ENCODE assay signal across 12 cellular contexts in the genomic region with DNA sequence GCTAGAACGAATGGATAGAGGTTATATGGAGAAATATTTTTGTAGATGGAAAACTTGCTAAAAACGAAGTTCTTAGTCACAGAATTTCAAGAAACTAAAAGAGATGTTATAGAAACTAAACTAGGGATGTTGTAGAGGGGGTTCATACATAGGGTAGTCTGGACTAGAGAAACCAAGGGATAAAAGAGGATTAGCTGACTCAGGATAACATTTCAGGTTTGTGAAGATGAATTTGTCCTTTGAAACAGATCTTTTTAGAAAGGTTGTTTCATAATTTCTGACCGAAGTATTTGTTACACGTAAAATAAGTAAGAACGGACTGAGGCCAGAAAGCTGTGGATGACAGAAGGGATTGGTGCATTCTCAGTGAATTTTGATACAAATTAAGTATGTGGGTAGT. TPM values are rescaled to one million over a fixed set of nuclear protein-coding genes. Genes with fewer than 3 reads are reported as not detected.
DNase-seq lines count a peak whose midpoint lies in the region; ATAC-seq and TF ChIP-seq lines count a peak whose summit lies in the region.
"Had no signal": no experiment of that assay in that cellular context is flagged by ENCODE, and none has a peak within 500 bp of the region (broad histone marks: within the 10 kb centered on the region; RNA-seq: fewer than 3 reads in every experiment).

No MANE protein-coding gene starts in this region.

- no peaks in the 10 kb centered on the region for H3K9me3 Mint-ChIP-seq in activated T-cell treated with anti-CD3 and anti-CD28 coated beads, Interleukin-2, amount 50 U/mL, for 24 hours
- no peaks in the 10 kb centered on the region for H3K9me3 Mint-ChIP-seq in HFFc6
- no peaks in the 10 kb centered on the region for H3K9me3 Mint-ChIP-seq in central memory CD8-positive, alpha-beta T cell

- no peak overlapping the region for H2AFZ ChIP-seq in parathyroid adenoma

- no peaks in the 10 kb centered on the region for H3K27me3 Mint-ChIP-seq in activated T-cell treated with anti-CD3 and anti-CD28 coated beads, Interleukin-2, amount 50 U/mL, for 24 hours
- H3K27me3 Mint-ChIP-seq in HFFc6 (ENCODE audit: insufficient read depth) = peaks cover 8% of the 10 kb centered on the region
- no peaks in the 10 kb centered on the region for H3K27me3 Mint-ChIP-seq in central memory CD8-positive, alpha-beta T cell

- H3K4me1 ChIP-seq in parathyroid adenoma = peaks cover 3% of the 10 kb centered on the region
- H3K4me1 ChIP-seq: prostate gland had no signal

- H3K4me3 Mint-ChIP-seq in activated T-cell treated with anti-CD3 and anti-CD28 coated beads, Interleukin-2, amount 50 U/mL, for 24 hours = peak overlapping the region; percentile 34
- peak overlapping the region; percentile 53 for H3K4me3 Mint-ChIP-seq in HFFc6
- peak overlapping the region; percentile 47 for H3K4me3 Mint-ChIP-seq in central memory CD8-positive, alpha-beta T cell

- H3K27me3 ChIP-seq in parathyroid adenoma (ENCODE audit: control insufficient read depth, insufficient read depth, low read length) = no peaks in the 10 kb centered on the region

- no peaks in the 10 kb centered on the region for H3K36me3 ChIP-seq in parathyroid adenoma (ENCODE audit: control insufficient read depth, insufficient read depth, low read length)
- H3K36me3 ChIP-seq: prostate gland had no signal

- TF ChIP-seq CTCF in HFFc6 (IDR thresholded peaks at IDR 0.05) = no peak
- TF ChIP-seq CTCF in parathyroid adenoma (IDR thresholded peaks at IDR 0.05) = no peak

- H3K27ac Mint-ChIP-seq in activated T-cell treated with anti-CD3 and anti-CD28 coated beads, Interleukin-2, amount 50 U/mL, for 24 hours = peak overlapping the region; percentile 35
- H3K27ac Mint-ChIP-seq in HFFc6 = peak overlapping the region; percentile 67
- H3K27ac Mint-ChIP-seq in central memory CD8-positive, alpha-beta T cell (ENCODE audit: low read depth) = peak overlapping the region; percentile 68

- DNase-seq in activated T-cell treated with anti-CD3 and anti-CD28 coated beads, Interleukin-2, amount 50 U/mL, for 24 hours = no peak
- no peak for DNase-seq in activated T-cell treated with anti-CD3 and anti-CD28 coated beads for 4 hours
- DNase-seq in HFFc6 = no peak
- DNase-seq in central memory CD8-positive, alpha-beta T cell (ENCODE audit: low spot score in 2 of 2) = no peak
- DNase-seq in GM03348 (ENCODE audit: low spot score) = no peak
- DNase-seq: ACHN; activated CD4-positive, CD25-positive, alpha-beta regulatory T cell treated with anti-CD3 and anti-CD28 coated beads, Interleukin-2, amount 50 U/mL, for 72 hours; T-helper 1 cell had no signal

- no peak overlapping the region for H3K27ac ChIP-seq in parathyroid adenoma
- H3K27ac ChIP-seq: prostate gland had no signal

- H3K9me3 ChIP-seq in parathyroid adenoma (ENCODE audit: control insufficient read depth, low read length) = no peaks in the 10 kb centered on the region
- H3K9me3 ChIP-seq: prostate gland had no signal

- no peak overlapping the region for H3K9ac ChIP-seq in parathyroid adenoma

- H3K4me2 ChIP-seq in parathyroid adenoma (ENCODE audit: low read length) = peak overlapping the region; percentile 17

- peaks cover 83% of the 10 kb centered on the region for H3K36me3 Mint-ChIP-seq in activated T-cell treated with anti-CD3 and anti-CD28 coated beads, Interleukin-2, amount 50 U/mL, for 24 hours (ENCODE audit: low read depth)
- peaks cover 27% of the 10 kb centered on the region for H3K36me3 Mint-ChIP-seq in HFFc6 (ENCODE audit: low read depth)
- H3K36me3 Mint-ChIP-seq in central memory CD8-positive, alpha-beta T cell (ENCODE audit: insufficient read depth) = peaks cover 46% of the 10 kb centered on the region

- H3K4me3 ChIP-seq in parathyroid adenoma (ENCODE audit: low read depth, low read length) = no peak overlapping the region
- H3K4me3 ChIP-seq: prostate gland had no signal

- peaks cover 65% of the 10 kb centered on the region for H3K4me1 Mint-ChIP-seq in activated T-cell treated with anti-CD3 and anti-CD28 coated beads, Interleukin-2, amount 50 U/mL, for 24 hours (ENCODE audit: low read depth)
- peaks cover 58% of the 10 kb centered on the region for H3K4me1 Mint-ChIP-seq in HFFc6 (ENCODE audit: low read depth)
- H3K4me1 Mint-ChIP-seq in central memory CD8-positive, alpha-beta T cell = peaks cover 47% of the 10 kb centered on the region

- ATAC-seq in central memory CD8-positive, alpha-beta T cell (replicated peaks; ENCODE audit: extremely low read depth, poor library complexity, severe bottlenecking) = no peak
- ATAC-seq in GM21528 (IDR thresholded peaks at IDR 0.05; ENCODE audit: low FRiP score, unreplicated experiment) = no peak
- ATAC-seq in GM21529 (IDR thresholded peaks at IDR 0.05; ENCODE audit: unreplicated experiment) = no peak

- peaks cover 50% of the 10 kb centered on the region for H3K79me2 ChIP-seq in parathyroid adenoma

RNA-seq across cellular contexts. Expression of a gene that starts 13.6 kb away (rescaled TPM):
- 10 to 100 TPM; 66.9 to 88.2 (median 76.6) TPM for total RNA-seq in HFFc6 (2021; fragmentation: NEBNext Ultra II Directional; extraction: Animal tissue kit (Norgen Biotek cat#: 25700))
